Comparison of ENCODE assay signal across 30 cellular contexts in the genomic region with DNA sequence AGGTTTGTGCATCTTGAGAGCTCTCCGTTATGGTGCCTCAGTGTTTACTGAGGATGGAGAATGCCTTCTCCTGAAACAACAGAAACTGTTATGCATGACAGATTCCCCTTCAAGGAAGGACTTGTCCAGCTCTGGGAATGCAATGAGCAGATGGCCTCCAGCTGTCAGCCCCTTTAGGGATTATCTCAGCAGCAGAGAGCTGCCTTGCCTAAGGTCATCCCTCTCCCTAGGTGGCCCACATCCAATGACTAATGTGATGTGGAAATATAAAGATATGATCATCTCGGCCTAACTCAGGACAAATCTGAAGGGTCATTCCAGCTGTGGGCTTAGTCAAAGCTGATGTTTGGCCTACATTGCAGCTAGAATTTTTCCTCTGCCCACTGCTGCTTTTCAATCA.
"Had no signal": no experiment of that assay in that cellular context is flagged by ENCODE, and none has a peak within 500 bp of the region (broad histone marks: within the 10 kb centered on the region; RNA-seq: fewer than 3 reads in every experiment).

No MANE protein-coding gene starts in this region.

- H3K4me1 Mint-ChIP-seq: activated CD4-positive, alpha-beta T cell treated with anti-CD3 and anti-CD28 coated beads, Interleukin-2, amount 10 ng/mL, durations not matched to agents 7 days and 5 days; activated CD8-positive, alpha-beta memory T cell treated with anti-CD3 and anti-CD28 coated beads, Interleukin-2, amount 10 ng/mL, durations not matched to agents 7 days and 5 days; activated naive CD4-positive, alpha-beta T cell treated with anti-CD3 and anti-CD28 coated beads, Interleukin-2, amount 50 U/mL, for 24 hours; naive B cell; stimulated activated effector memory CD8-positive, alpha-beta T cell treated with anti-CD3 and anti-CD28 coated beads, Interleukin-12 subunit alpha, Interleukin-12 subunit beta, amount 100 ng/mL, for 72 hours; stimulated activated naive CD8-positive, alpha-beta T cell treated with anti-CD3 and anti-CD28 coated beads, Interleukin-15, amount 100 ng/mL, for 72 hours had no signal

- H3K4me1 ChIP-seq: body of pancreas, gastrocnemius medialis, heart left ventricle, lower lobe of right lung, parathyroid adenoma, right lobe of liver, tibial artery had no signal

- H3K9me3 ChIP-seq: body of pancreas, gastrocnemius medialis, heart left ventricle, lower lobe of right lung, right lobe of liver, tibial artery had no signal

- H3K79me2 ChIP-seq: parathyroid adenoma had no signal

- H3K27me3 Mint-ChIP-seq: activated CD4-positive, alpha-beta T cell treated with anti-CD3 and anti-CD28 coated beads, Interleukin-2, amount 10 ng/mL, durations not matched to agents 7 days and 5 days; activated CD8-positive, alpha-beta memory T cell treated with anti-CD3 and anti-CD28 coated beads, Interleukin-2, amount 10 ng/mL, durations not matched to agents 7 days and 5 days; activated CD8-positive, alpha-beta T cell treated with anti-CD3 and anti-CD28 coated beads for 36 hours; dendritic cell treated with granulocyte-macrophage colony-stimulating factor and Interleukin-4, amounts not matched to agents 40 ng/mL and 50 ng/mL, for 4 days; stimulated activated naive CD8-positive, alpha-beta T cell treated with anti-CD3 and anti-CD28 coated beads, Interleukin-15, amount 100 ng/mL, for 72 hours had no signal

- H3K27ac Mint-ChIP-seq: activated CD4-positive, alpha-beta T cell treated with anti-CD3 and anti-CD28 coated beads, Interleukin-2, amount 10 ng/mL, durations not matched to agents 7 days and 5 days; activated CD8-positive, alpha-beta memory T cell treated with anti-CD3 and anti-CD28 coated beads, Interleukin-2, amount 10 ng/mL, durations not matched to agents 7 days and 5 days; activated CD8-positive, alpha-beta T cell treated with anti-CD3 and anti-CD28 coated beads for 36 hours; activated naive CD4-positive, alpha-beta T cell treated with anti-CD3 and anti-CD28 coated beads, Interleukin-2, amount 50 U/mL, for 24 hours; activated T-helper 1 cell treated with anti-CD3 and anti-CD28 coated beads, Interleukin-12 subunit alpha, Interleukin-12 subunit beta, Interleukin-2, Interleukin-4 antibody, amounts not matched to agents 30 ng/mL and 10 ng/mL and 1 ng/mL, durations not matched to agents 14 hours and 24 hours and 36 hours; dendritic cell treated with granulocyte-macrophage colony-stimulating factor and Interleukin-4, amounts not matched to agents 40 ng/mL and 50 ng/mL, for 4 days; naive B cell; stimulated activated effector memory CD8-positive, alpha-beta T cell treated with anti-CD3 and anti-CD28 coated beads, Interleukin-12 subunit alpha, Interleukin-12 subunit beta, amount 100 ng/mL, for 72 hours; stimulated activated naive CD8-positive, alpha-beta T cell treated with anti-CD3 and anti-CD28 coated beads, Interleukin-15, amount 100 ng/mL, for 72 hours; T-helper 2 cell treated with Interferon-gamma antibody and Interleukin-4, amounts not matched to agents 5 μg/mL and 100 μg/mL, for 36 hours had no signal

- FAIRE-seq: small intestine, urothelium cell line had no signal

- H3K27ac ChIP-seq: body of pancreas, gastrocnemius medialis, heart left ventricle, lower lobe of right lung, parathyroid adenoma, right lobe of liver, tibial artery, VCaP had no signal

- H2AFZ ChIP-seq: parathyroid adenoma had no signal

- DNase-seq: activated CD4-positive, alpha-beta T cell treated with anti-CD3 and anti-CD28 coated beads, Interleukin-2, amount 10 ng/mL, durations not matched to agents 7 days and 5 days; activated CD4-positive, CD25-positive, alpha-beta regulatory T cell treated with anti-CD3 and anti-CD28 coated beads, Interleukin-2, amount 50 U/mL, for 72 hours; activated CD8-positive, alpha-beta memory T cell treated with anti-CD3 and anti-CD28 coated beads, Interleukin-2, amount 10 ng/mL, durations not matched to agents 7 days and 5 days; activated CD8-positive, alpha-beta T cell treated with anti-CD3 and anti-CD28 coated beads for 36 hours; activated gamma-delta T cell; anterior cingulate cortex; body of pancreas; caudate nucleus; effector CD4-positive, alpha-beta T cell; erythroblast; gastrocnemius medialis; islet precursor cell; left cardiac atrium; lower lobe of right lung; naive B cell; nucleus accumbens; right lobe of liver; small intestine; stimulated activated CD4-positive, alpha-beta T cell treated with anti-CD3 and anti-CD28 coated beads, Interleukin-2, amount 100 ng/mL, for 24 hours; stimulated activated naive CD8-positive, alpha-beta T cell treated with anti-CD3 and anti-CD28 coated beads, Interleukin-15, amount 100 ng/mL, for 72 hours; tibial artery had no signal

- H3K4me3 Mint-ChIP-seq: activated CD4-positive, alpha-beta T cell treated with anti-CD3 and anti-CD28 coated beads, Interleukin-2, amount 10 ng/mL, durations not matched to agents 7 days and 5 days; activated CD8-positive, alpha-beta memory T cell treated with anti-CD3 and anti-CD28 coated beads, Interleukin-2, amount 10 ng/mL, durations not matched to agents 7 days and 5 days; activated CD8-positive, alpha-beta T cell treated with anti-CD3 and anti-CD28 coated beads for 36 hours; activated naive CD4-positive, alpha-beta T cell treated with anti-CD3 and anti-CD28 coated beads, Interleukin-2, amount 50 U/mL, for 24 hours; activated T-helper 1 cell treated with anti-CD3 and anti-CD28 coated beads, Interleukin-12 subunit alpha, Interleukin-12 subunit beta, Interleukin-2, Interleukin-4 antibody, amounts not matched to agents 30 ng/mL and 10 ng/mL and 1 ng/mL, durations not matched to agents 14 hours and 24 hours and 36 hours; dendritic cell treated with granulocyte-macrophage colony-stimulating factor and Interleukin-4, amounts not matched to agents 40 ng/mL and 50 ng/mL, for 4 days; naive B cell; stimulated activated effector memory CD8-positive, alpha-beta T cell treated with anti-CD3 and anti-CD28 coated beads, Interleukin-12 subunit alpha, Interleukin-12 subunit beta, amount 100 ng/mL, for 72 hours; stimulated activated naive CD8-positive, alpha-beta T cell treated with anti-CD3 and anti-CD28 coated beads, Interleukin-15, amount 100 ng/mL, for 72 hours; T-helper 2 cell treated with Interferon-gamma antibody and Interleukin-4, amounts not matched to agents 5 μg/mL and 100 μg/mL, for 36 hours had no signal

- H3K36me3 ChIP-seq: gastrocnemius medialis, heart left ventricle, lower lobe of right lung, right lobe of liver, tibial artery had no signal

- H3K9me3 Mint-ChIP-seq: activated CD4-positive, alpha-beta T cell treated with anti-CD3 and anti-CD28 coated beads, Interleukin-2, amount 10 ng/mL, durations not matched to agents 7 days and 5 days; dendritic cell treated with granulocyte-macrophage colony-stimulating factor and Interleukin-4, amounts not matched to agents 40 ng/mL and 50 ng/mL, for 4 days had no signal

- H3K9ac ChIP-seq: parathyroid adenoma had no signal

- H3K36me3 Mint-ChIP-seq: activated CD8-positive, alpha-beta memory T cell treated with anti-CD3 and anti-CD28 coated beads, Interleukin-2, amount 10 ng/mL, durations not matched to agents 7 days and 5 days; activated naive CD4-positive, alpha-beta T cell treated with anti-CD3 and anti-CD28 coated beads, Interleukin-2, amount 50 U/mL, for 24 hours; naive B cell; stimulated activated effector memory CD8-positive, alpha-beta T cell treated with anti-CD3 and anti-CD28 coated beads, Interleukin-12 subunit alpha, Interleukin-12 subunit beta, amount 100 ng/mL, for 72 hours had no signal

- H3K4me3 ChIP-seq: body of pancreas, gastrocnemius medialis, heart left ventricle, lower lobe of right lung, right lobe of liver, tibial artery had no signal

- H3K27me3 ChIP-seq: body of pancreas, gastrocnemius medialis, right lobe of liver, tibial artery had no signal
